ENCODE assay signal across 1 cellular context in genomic region chr19:397941-398706, GRCh38.
TF ChIP-seq lines count a peak whose summit lies in the region.

No MANE protein-coding gene starts in this region.

TF ChIP-seq in K562, 482 proteins besides CTCF, POLR2A, EP300 and RAD21 (continued from another document):
- TF ChIP-seq, protein P1, sequence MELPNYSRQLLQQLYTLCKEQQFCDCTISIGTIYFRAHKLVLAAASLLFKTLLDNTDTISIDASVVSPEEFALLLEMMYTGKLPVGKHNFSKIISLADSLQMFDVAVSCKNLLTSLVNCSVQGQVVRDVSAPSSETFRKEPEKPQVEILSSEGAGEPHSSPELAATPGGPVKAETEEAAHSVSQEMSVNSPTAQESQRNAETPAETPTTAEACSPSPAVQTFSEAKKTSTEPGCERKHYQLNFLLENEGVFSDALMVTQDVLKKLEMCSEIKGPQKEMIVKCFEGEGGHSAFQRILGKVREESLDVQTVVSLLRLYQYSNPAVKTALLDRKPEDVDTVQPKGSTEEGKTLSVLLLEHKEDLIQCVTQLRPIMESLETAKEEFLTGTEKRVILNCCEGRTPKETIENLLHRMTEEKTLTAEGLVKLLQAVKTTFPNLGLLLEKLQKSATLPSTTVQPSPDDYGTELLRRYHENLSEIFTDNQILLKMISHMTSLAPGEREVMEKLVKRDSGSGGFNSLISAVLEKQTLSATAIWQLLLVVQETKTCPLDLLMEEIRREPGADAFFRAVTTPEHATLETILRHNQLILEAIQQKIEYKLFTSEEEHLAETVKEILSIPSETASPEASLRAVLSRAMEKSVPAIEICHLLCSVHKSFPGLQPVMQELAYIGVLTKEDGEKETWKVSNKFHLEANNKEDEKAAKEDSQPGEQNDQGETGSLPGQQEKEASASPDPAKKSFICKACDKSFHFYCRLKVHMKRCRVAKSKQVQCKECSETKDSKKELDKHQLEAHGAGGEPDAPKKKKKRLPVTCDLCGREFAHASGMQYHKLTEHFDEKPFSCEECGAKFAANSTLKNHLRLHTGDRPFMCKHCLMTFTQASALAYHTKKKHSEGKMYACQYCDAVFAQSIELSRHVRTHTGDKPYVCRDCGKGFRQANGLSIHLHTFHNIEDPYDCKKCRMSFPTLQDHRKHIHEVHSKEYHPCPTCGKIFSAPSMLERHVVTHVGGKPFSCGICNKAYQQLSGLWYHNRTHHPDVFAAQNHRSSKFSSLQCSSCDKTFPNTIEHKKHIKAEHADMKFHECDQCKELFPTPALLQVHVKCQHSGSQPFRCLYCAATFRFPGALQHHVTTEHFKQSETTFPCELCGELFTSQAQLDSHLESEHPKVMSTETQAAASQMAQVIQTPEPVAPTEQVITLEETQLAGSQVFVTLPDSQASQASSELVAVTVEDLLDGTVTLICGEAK (IDR thresholded peaks at IDR 0.05), result no peak
- TF ChIP-seq, protein P1 (CRISPR knock-in tag; IDR thresholded peaks at IDR 0.05), result no peak
